25 cellular contexts compared by ENCODE assay signal in genomic region chr7:270351-270983, GRCh38. TPM values are rescaled to one million over a fixed set of nuclear protein-coding genes. Genes with fewer than 3 reads are reported as not detected.
"Had no signal": no experiment of that assay in that cellular context is flagged by ENCODE, and none has a peak within 500 bp of the region (broad histone marks: within the 10 kb centered on the region; RNA-seq: fewer than 3 reads in every experiment).

No MANE protein-coding gene starts in this region.

- H3K9me3 ChIP-seq: psoas muscle, right lobe of liver, SJCRH30, upper lobe of right lung had no signal

- H3K36me3 ChIP-seq: cardiac muscle cell, right lobe of liver, SJCRH30, upper lobe of right lung had no signal

- H3K27me3 ChIP-seq: cardiac muscle cell, right lobe of liver, SJCRH30, upper lobe of right lung had no signal

- H3K27ac ChIP-seq: cardiac muscle cell, psoas muscle, right lobe of liver, SJCRH30, upper lobe of right lung had no signal

- ATAC-seq: activated CD8-positive, alpha-beta T cell treated with anti-CD3 and anti-CD28 coated beads for 36 hours; activated T-helper 17 cell treated with anti-CD3 and anti-CD28 coated beads, Interleukin-2, amount 50 U/mL, for 72 hours; psoas muscle; right lobe of liver; stimulated activated effector memory CD8-positive, alpha-beta T cell treated with anti-CD3 and anti-CD28 coated beads, Interleukin-12 subunit alpha, Interleukin-12 subunit beta, amount 100 ng/mL, for 72 hours; upper lobe of right lung had no signal

- DNase-seq: activated CD4-positive, alpha-beta T cell treated with anti-CD3 and anti-CD28 coated beads for 48 hours; activated CD4-positive, CD25-positive, alpha-beta regulatory T cell; activated CD8-positive, alpha-beta T cell treated with anti-CD3 and anti-CD28 coated beads for 36 hours; activated T-cell treated with anti-CD3 and anti-CD28 coated beads, Interleukin-2, amount 50 U/mL, for 1 hour; endodermal cell; erythroblast; foreskin melanocyte; kidney glomerular epithelial cell; nephron progenitor cell; occipital lobe; psoas muscle; SJCRH30; small intestine; stimulated activated CD4-positive, alpha-beta T cell treated with anti-CD3 and anti-CD28 coated beads, Interleukin-4, amount 100 ng/mL, for 1 hour; T1000; upper lobe of right lung had no signal

- H3K4me1 ChIP-seq: psoas muscle, right lobe of liver, SJCRH30, upper lobe of right lung had no signal

- H3K4me3 ChIP-seq: cardiac muscle cell, psoas muscle, right lobe of liver, SJCRH30, upper lobe of right lung had no signal

- FAIRE-seq: small intestine had no signal

RNA-seq across cellular contexts. Expression of gene FOXL3, which starts 19.5 kb away (rescaled TPM):
- total RNA-seq: activated CD8-positive, alpha-beta T cell treated with anti-CD3 and anti-CD28 coated beads for 36 hours; activated T-helper 17 cell treated with anti-CD3 and anti-CD28 coated beads, Interleukin-2, amount 50 U/mL, for 72 hours; cardiac muscle cell; endodermal cell; lower leg skin; mesothelial cell of epicardium; myocyte; occipital lobe; psoas muscle; right lobe of liver; SJCRH30; T-helper 1 cell treated with Interleukin-12 subunit alpha and Interleukin-12 subunit beta and Interleukin-4 antibody, amounts not matched to agents 30 ng/mL and 1 ng/mL, for 36 hours; upper lobe of right lung had no signal
- polyA plus RNA-seq: cardiac muscle cell, psoas muscle, small intestine, thymus had no signal
